8 cellular contexts compared by ENCODE assay signal in the genomic region with DNA sequence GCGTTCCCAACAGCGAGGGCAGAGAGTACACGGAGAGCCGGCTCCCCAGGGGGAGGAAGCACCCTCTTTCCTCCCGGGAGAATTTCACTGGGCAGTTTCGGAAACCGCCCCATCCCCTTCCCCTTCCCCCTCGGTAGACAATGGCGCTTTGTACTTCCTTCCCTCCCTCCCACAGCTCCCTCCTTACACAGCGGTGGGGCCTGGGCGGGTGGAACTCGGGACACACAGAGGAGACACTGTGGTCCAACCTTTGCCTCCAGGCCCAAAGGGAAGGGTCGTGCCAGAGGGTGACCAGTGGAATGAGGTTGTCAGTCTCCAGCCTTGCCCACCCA. TPM values are rescaled to one million over a fixed set of nuclear protein-coding genes. Genes with fewer than 3 reads are reported as not detected.
A peak's percentile ranks its signal among the peaks of the same experiment; 100 is the strongest.
DNase-seq lines count a peak whose midpoint lies in the region; ATAC-seq, FAIRE-seq and TF ChIP-seq lines count a peak whose summit lies in the region.

No MANE protein-coding gene starts in this region.

- H4K20me1 ChIP-seq in SK-N-SH (ENCODE audit: insufficient read depth): no peaks in the 10 kb centered on the region
- peaks cover 66% of the 10 kb centered on the region for H4K20me1 ChIP-seq in astrocyte (ENCODE audit: insufficient read depth, low read length)

- no peak for ATAC-seq in SK-N-SH treated with all-trans-retinoic acid at 6 μM for 48 hours
- no peak for ATAC-seq in stimulated activated naive CD8-positive, alpha-beta T cell treated with anti-CD3 and anti-CD28 coated beads, Interleukin-15, amount 100 ng/mL, for 72 hours
- no peak for ATAC-seq in GM18907 (IDR thresholded peaks at IDR 0.05; ENCODE audit: unreplicated experiment)
- ATAC-seq in GM21737 (IDR thresholded peaks at IDR 0.05; ENCODE audit: unreplicated experiment): no peak

- H3K9ac ChIP-seq in SK-N-SH: peak overlapping the region; percentile 81
- H3K9ac ChIP-seq in astrocyte (ENCODE audit: low read length): peak overlapping the region; percentile 92

- no peaks in the 10 kb centered on the region for H3K9me2 ChIP-seq in SK-N-SH

- H3K27me3 ChIP-seq in SK-N-SH (ENCODE audit: insufficient read depth): no peaks in the 10 kb centered on the region
- no peaks in the 10 kb centered on the region for H3K27me3 ChIP-seq in astrocyte (ENCODE audit: insufficient read depth, low read length)

- WGBS in SK-N-SH (ENCODE audit: low lambda C conversion rate): 79% methylated on average over 10 of the region's 13 CpGs

- TF ChIP-seq EP300 in SK-N-SH (IDR thresholded peaks at IDR 0.05; ENCODE audit: borderline replicate concordance in 1 of 2, low read depth in 1 of 2, low read length in 1 of 2): no peak

- H3K36me3 ChIP-seq in SK-N-SH (replicated peaks in 1 of 2; ENCODE audit: control insufficient read depth in 1 of 2, insufficient read depth in 2 of 2, low read length in 1 of 2): peaks cover 0 to 14% of the 10 kb centered on the region in 2 experiments
- H3K36me3 ChIP-seq in astrocyte (ENCODE audit: insufficient read depth, low read length): peaks cover 22% of the 10 kb centered on the region

- no peak for TF ChIP-seq RAD21 in SK-N-SH (IDR thresholded peaks at IDR 0.05; ENCODE audit: low read length)

- H3K9me3 Mint-ChIP-seq in astrocyte (ENCODE audit: unreplicated experiment) (peaks cover 5% of the 10 kb centered on the region), immature natural killer cell (no peaks in the 10 kb centered on the region)
- H3K9me3 Mint-ChIP-seq in stimulated activated naive CD8-positive, alpha-beta T cell treated with anti-CD3 and anti-CD28 coated beads, Interleukin-15, amount 100 ng/mL, for 72 hours: no peaks in the 10 kb centered on the region

- peak overlapping the region; percentile 76 to 95; a peak in 1 of 4 replicates for H3K27ac ChIP-seq in SK-N-SH (ENCODE audit: low read depth in 2 of 2, low read length in 1 of 2)
- H3K27ac ChIP-seq in astrocyte (ENCODE audit: low read depth, low read length): peak overlapping the region; percentile 74

- TF ChIP-seq CTCF in SK-N-SH (IDR thresholded peaks at IDR 0.05): no peak
- no peak for TF ChIP-seq CTCF in astrocyte (IDR thresholded peaks at IDR 0.05; ENCODE audit: insufficient read depth, low read depth, low read length)

- peak overlapping the region; percentile 70 to 74 for H3K4me3 ChIP-seq in SK-N-SH (ENCODE audit: low read depth in 2 of 2, low read length in 1 of 2)
- H3K4me3 ChIP-seq in astrocyte (ENCODE audit: insufficient read depth, low read depth, low read length): peak overlapping the region; percentile 82

- no peaks in the 10 kb centered on the region for H3F3A ChIP-seq in SK-N-SH (replicated peaks; ENCODE audit: insufficient read depth)

- peaks cover 4% of the 10 kb centered on the region for H3K36me3 Mint-ChIP-seq in astrocyte (ENCODE audit: low read depth, unreplicated experiment)
- no peaks in the 10 kb centered on the region for H3K36me3 Mint-ChIP-seq in immature natural killer cell

- CTCF ChIA-PET in SK-N-SH (lab: Yijun Ruan, JAX): interaction anchor here (0.6 to 9.4 kb wide), 59 partner anchors 8 to 641 kb away, joined by 3 to 85 read pairs (median 5); partner anchors contain the start of genes INPP5J, MORC2, PES1 and RNF185

- H3K4me3 Mint-ChIP-seq in astrocyte (ENCODE audit: unreplicated experiment): peak overlapping the region; percentile 64
- peak overlapping the region; percentile 75 to 84 (median 80) for H3K4me3 Mint-ChIP-seq in immature natural killer cell
- peak overlapping the region; percentile 86 to 95 for H3K4me3 Mint-ChIP-seq in stimulated activated naive CD8-positive, alpha-beta T cell treated with anti-CD3 and anti-CD28 coated beads, Interleukin-15, amount 100 ng/mL, for 72 hours

- POLR2A ChIA-PET in SK-N-SH (lab: Yijun Ruan, JAX): interaction anchor here (0.6 to 2.2 kb wide), 10 partner anchors 9 to 163 kb away, joined by 3 to 11 read pairs (median 6); partner anchors contain the start of genes INPP5J, MORC2, SELENOM and TUG1

- H3K27me3 Mint-ChIP-seq in astrocyte (ENCODE audit: low read depth, unreplicated experiment) (no peaks in the 10 kb centered on the region), immature natural killer cell (ENCODE audit: low read depth in 3 of 3) (peaks cover 0 to 2% (median 2%) of the 10 kb centered on the region in 3 donors)
- no peaks in the 10 kb centered on the region for H3K27me3 Mint-ChIP-seq in stimulated activated naive CD8-positive, alpha-beta T cell treated with anti-CD3 and anti-CD28 coated beads, Interleukin-15, amount 100 ng/mL, for 72 hours

- peak overlapping the region; percentile 92 for H3K4me2 ChIP-seq in SK-N-SH
- peak overlapping the region; percentile 96 for H3K4me2 ChIP-seq in astrocyte (ENCODE audit: low read length)

- DNase-seq in SK-N-SH (no peak), astrocyte (ENCODE audit: low read depth) (no peak), immature natural killer cell (no peak), NCI-H1417 (lab: John Stamatoyannopoulos, UW) (no peak)
- DNase-seq in stimulated activated naive CD8-positive, alpha-beta T cell treated with anti-CD3 and anti-CD28 coated beads, Interleukin-15, amount 100 ng/mL, for 72 hours: no peak

- H2AFZ ChIP-seq in SK-N-SH (ENCODE audit: low read depth): peak overlapping the region; percentile 90
- no peak overlapping the region for H2AFZ ChIP-seq in astrocyte (ENCODE audit: low read depth, low read length)

- H3K27ac Mint-ChIP-seq in astrocyte (ENCODE audit: unreplicated experiment): peak overlapping the region; percentile 69
- peak overlapping the region; percentile 34 to 85 (median 70) for H3K27ac Mint-ChIP-seq in immature natural killer cell
- H3K27ac Mint-ChIP-seq in stimulated activated naive CD8-positive, alpha-beta T cell treated with anti-CD3 and anti-CD28 coated beads, Interleukin-15, amount 100 ng/mL, for 72 hours: peak overlapping the region; percentile 91 to 97

- peaks cover 24% of the 10 kb centered on the region for H3K4me1 Mint-ChIP-seq in astrocyte (ENCODE audit: low read depth, unreplicated experiment)
- H3K4me1 Mint-ChIP-seq in immature natural killer cell: peaks cover 29 to 30% of the 10 kb centered on the region in 2 donors
- peaks cover 48% of the 10 kb centered on the region for H3K4me1 Mint-ChIP-seq in stimulated activated naive CD8-positive, alpha-beta T cell treated with anti-CD3 and anti-CD28 coated beads, Interleukin-15, amount 100 ng/mL, for 72 hours

- FAIRE-seq in astrocyte (lab: Jason Lieb, UNC): no peak

- peaks cover 53% of the 10 kb centered on the region for H3K79me2 ChIP-seq in SK-N-SH (ENCODE audit: insufficient read depth)
- H3K79me2 ChIP-seq in astrocyte (ENCODE audit: insufficient read depth, low read length): peaks cover 74% of the 10 kb centered on the region

- H3K4me1 ChIP-seq in SK-N-SH (ENCODE audit: control insufficient read depth in 1 of 2, insufficient read depth in 2 of 2, low read depth in 1 of 2, low read length in 1 of 2) (peaks cover 21 to 37% of the 10 kb centered on the region in 2 experiments; a peak in 2 of 4 replicates), astrocyte (ENCODE audit: insufficient read depth, low read length) (peaks cover 50% of the 10 kb centered on the region)

- H3K9me3 ChIP-seq in SK-N-SH (no peaks in the 10 kb centered on the region), astrocyte (ENCODE audit: insufficient read depth, low read depth, low read length) (no peaks in the 10 kb centered on the region)

TF ChIP-seq in SK-N-SH, 30 proteins besides CTCF, POLR2A, EP300 and RAD21 (continues in another document):
- no peak for TF ChIP-seq IRF3 (IDR thresholded peaks at IDR 0.05; ENCODE audit: low read depth, low read length)
- TF ChIP-seq EZH2phosphoT487 (IDR thresholded peaks at IDR 0.05; ENCODE audit: borderline replicate concordance, low read depth): no peak
- no peak for TF ChIP-seq MXI1 (IDR thresholded peaks at IDR 0.05; ENCODE audit: low read depth, low read length)

TF ChIP-seq in SK-N-SH treated with all-trans-retinoic acid at 6 μM for 48 hours, 23 proteins besides CTCF, POLR2A, EP300 and RAD21 (continues in another document):
- no peak for TF ChIP-seq OSR1 (CRISPR knock-in tag; IDR thresholded peaks at IDR 0.05)
- no peak for TF ChIP-seq CSRNP3 (CRISPR knock-in tag; IDR thresholded peaks at IDR 0.05)

RNA-seq across cellular contexts. Expression of gene SMTN, which starts 4.3 kb away (rescaled TPM):
- polyA plus RNA-seq in SK-N-SH (2012; rRNA removed): 12.5 and 30.4 TPM in 2 replicates
- polyA plus RNA-seq in SK-N-SH (2012; cell fraction: cytosol; rRNA removed): 9.1 and 14.9 TPM in 2 replicates
- 70.2 and 73.7 TPM in 2 replicates for polyA plus RNA-seq in SK-N-SH (2012; cell fraction: nucleus; rRNA removed)
- 97.5 and 98.9 TPM in 2 replicates for total RNA-seq in astrocyte
- 1 to 10 TPM in 2 of 3 donors, under 1 TPM in 1; 0.49 to 2.7 (median 1.5) TPM for polyA plus RNA-seq in immature natural killer cell

RNA-seq across cellular contexts. Expression of gene SELENOM, which starts 21.9 kb away (rescaled TPM):
- polyA plus RNA-seq in SK-N-SH (2012; rRNA removed): 97.1 and 117 TPM in 2 replicates
- polyA plus RNA-seq in SK-N-SH (2012; cell fraction: cytosol; rRNA removed): 55.2 and 84.3 TPM in 2 replicates
- 81.0 and 129 TPM in 2 replicates for polyA plus RNA-seq in SK-N-SH (2012; cell fraction: nucleus; rRNA removed)
- total RNA-seq in astrocyte: 157 and 205 TPM in 2 replicates
- 10 to 100 TPM; 24.1 to 51.0 (median 33.5) TPM for polyA plus RNA-seq in immature natural killer cell

RNA-seq across cellular contexts. Expression of gene INPP5J, which starts 37.3 kb away (rescaled TPM):
- 3.2 TPM in 2 replicates for polyA plus RNA-seq in SK-N-SH (2012; rRNA removed)
- 0.73 and 1.2 TPM in 2 replicates for polyA plus RNA-seq in SK-N-SH (2012; cell fraction: cytosol; rRNA removed)
- 14.7 and 18.9 TPM in 2 replicates for polyA plus RNA-seq in SK-N-SH (2012; cell fraction: nucleus; rRNA removed)
- total RNA-seq in astrocyte: 3.0 and 3.3 TPM in 2 replicates
- not detected for polyA plus RNA-seq in immature natural killer cell

RNA-seq across cellular contexts. Expression of gene PLA2G3, which starts 54.8 kb away (rescaled TPM):
- not detected in 2 replicates for polyA plus RNA-seq in SK-N-SH (2012; rRNA removed)
- polyA plus RNA-seq in SK-N-SH (2012; cell fraction: cytosol; rRNA removed): not detected in 2 replicates
- not detected in 2 replicates for polyA plus RNA-seq in SK-N-SH (2012; cell fraction: nucleus; rRNA removed)
- total RNA-seq in astrocyte: not detected in 2 replicates
- not detected for polyA plus RNA-seq in immature natural killer cell
